ENCODE assay signal across 28 cellular contexts in genomic region chr4:131302108-131302507, GRCh38.
DNase-seq lines count a peak whose midpoint lies in the region; ATAC-seq and TF ChIP-seq lines count a peak whose summit lies in the region.
"Had no signal": no experiment of that assay in that cellular context is flagged by ENCODE, and none has a peak within 500 bp of the region (broad histone marks: within the 10 kb centered on the region; RNA-seq: fewer than 3 reads in every experiment).

No MANE protein-coding gene starts in this region.

- no peaks in the 10 kb centered on the region for H3K27me3 ChIP-seq in body of pancreas
- no peaks in the 10 kb centered on the region for H3K27me3 ChIP-seq in mesendoderm (ENCODE audit: insufficient read depth, low read length, poor library complexity)
- no peaks in the 10 kb centered on the region for H3K27me3 ChIP-seq in left ventricle myocardium inferior (ENCODE audit: low read depth)
- H3K27me3 ChIP-seq: hepatocyte, stomach had no signal

- ATAC-seq in body of pancreas (no peak), HG02642 (IDR thresholded peaks at IDR 0.05; ENCODE audit: poor library complexity, unreplicated experiment) (no peak)
- ATAC-seq: left cardiac atrium, PC-3, psoas muscle had no signal

- no peaks in the 10 kb centered on the region for H3K4me1 Mint-ChIP-seq in activated CD4-positive, alpha-beta memory T cell treated with anti-CD3 and anti-CD28 coated beads, Interleukin-2, amount 10 ng/mL, durations not matched to agents 7 days and 5 days
- H3K4me1 Mint-ChIP-seq: activated naive CD8-positive, alpha-beta T cell treated with anti-CD3 and anti-CD28 coated beads for 36 hours; IgD-negative memory B cell had no signal

- TF ChIP-seq CTCF in body of pancreas (IDR thresholded peaks at IDR 0.05) (peak in 4 of 7 experiments; percentile 22 to 35 (median 30)), left ventricle myocardium inferior (IDR thresholded peaks at IDR 0.05; ENCODE audit: borderline replicate concordance) (no peak)

- no peak overlapping the region for H3K4ac ChIP-seq in mesendoderm (ENCODE audit: low read depth, low read length)

- H3K36me3 Mint-ChIP-seq in activated CD4-positive, alpha-beta memory T cell treated with anti-CD3 and anti-CD28 coated beads, Interleukin-2, amount 10 ng/mL, durations not matched to agents 7 days and 5 days (ENCODE audit: low read depth), result no peaks in the 10 kb centered on the region
- H3K36me3 Mint-ChIP-seq: activated naive CD8-positive, alpha-beta T cell treated with anti-CD3 and anti-CD28 coated beads for 36 hours; IgD-negative memory B cell had no signal

- H2BK120ac ChIP-seq in mesendoderm (ENCODE audit: low read depth, low read length), result no peak overlapping the region

- POLR2A ChIA-PET in activated CD4-positive, alpha-beta memory T cell treated with anti-CD3 and anti-CD28 coated beads, Interleukin-2, amount 10 ng/mL, durations not matched to agents 7 days and 5 days (lab: Charles Lee), result no interaction called here

- H3K4me3 ChIP-seq in body of pancreas, result no peak overlapping the region
- H3K4me3 ChIP-seq in mesendoderm (ENCODE audit: low read length), result no peak overlapping the region
- H3K4me3 ChIP-seq in left ventricle myocardium inferior, result no peak overlapping the region
- H3K4me3 ChIP-seq: HAP-1, hepatocyte, psoas muscle, SK-N-MC, stomach had no signal

- no peak overlapping the region for H4K5ac ChIP-seq in mesendoderm (ENCODE audit: low read length)

- H2BK5ac ChIP-seq in mesendoderm (ENCODE audit: low read length), result no peak overlapping the region

- H3K9me3 ChIP-seq in body of pancreas (no peaks in the 10 kb centered on the region), left ventricle myocardium inferior (replicated peaks) (peaks cover 37% of the 10 kb centered on the region)
- H3K9me3 ChIP-seq: HAP-1, psoas muscle had no signal

- WGBS in body of pancreas, 2 donors, result 50 to 67% methylated on average over 4 of the region's 4 CpGs
- no CpG with 5 or more reads among the region's 4 CpGs for WGBS in mesendoderm (ENCODE audit: extremely low coverage, insufficient coverage, low lambda C conversion rate)

- no peak overlapping the region for H3K9ac ChIP-seq in mesendoderm (ENCODE audit: low read length)

- H3K18ac ChIP-seq in mesendoderm (ENCODE audit: low read length), result no peak overlapping the region

- no peak overlapping the region for H3K27ac Mint-ChIP-seq in activated CD4-positive, alpha-beta memory T cell treated with anti-CD3 and anti-CD28 coated beads, Interleukin-2, amount 10 ng/mL, durations not matched to agents 7 days and 5 days
- H3K27ac Mint-ChIP-seq: activated naive CD8-positive, alpha-beta T cell treated with anti-CD3 and anti-CD28 coated beads for 36 hours; activated T-helper 1 cell treated with anti-CD3 and anti-CD28 coated beads, Interleukin-12 subunit alpha, Interleukin-12 subunit beta, Interleukin-2, Interleukin-4 antibody, amounts not matched to agents 30 ng/mL and 10 ng/mL and 1 ng/mL, durations not matched to agents 14 hours and 24 hours and 36 hours had no signal

- H2AK5ac ChIP-seq in mesendoderm (ENCODE audit: low read length), result no peak overlapping the region

- CTCF ChIA-PET in activated CD4-positive, alpha-beta memory T cell treated with anti-CD3 and anti-CD28 coated beads, Interleukin-2, amount 10 ng/mL, durations not matched to agents 7 days and 5 days (lab: Charles Lee), result no interaction called here

- H4K8ac ChIP-seq in mesendoderm (ENCODE audit: low read depth, low read length), result no peak overlapping the region

- no peak overlapping the region for H3K56ac ChIP-seq in mesendoderm (ENCODE audit: low read length)

- no peaks in the 10 kb centered on the region for H3K4me1 ChIP-seq in body of pancreas
- no peaks in the 10 kb centered on the region for H3K4me1 ChIP-seq in mesendoderm (ENCODE audit: control insufficient read depth, low read depth, low read length)
- H3K4me1 ChIP-seq in left ventricle myocardium inferior, result no peaks in the 10 kb centered on the region
- H3K4me1 ChIP-seq: psoas muscle, stomach had no signal

- H3K36me3 ChIP-seq in body of pancreas (replicated peaks in 1 of 2; ENCODE audit: insufficient read depth in 1 of 2, low read depth in 2 of 2) (no peaks in the 10 kb centered on the region), mesendoderm (ENCODE audit: control insufficient read depth, insufficient read depth, low read length) (no peaks in the 10 kb centered on the region), left ventricle myocardium inferior (no peaks in the 10 kb centered on the region)
- H3K36me3 ChIP-seq: HAP-1, stomach had no signal

- DNase-seq in DMS 273 (lab: John Stamatoyannopoulos, UW; ENCODE audit: unreplicated experiment), result peak; percentile 8
- no peak for DNase-seq in DMS 273 treated with DMSO at 0.1 percent for 48 hours (lab: John Stamatoyannopoulos, UW)
- peak; percentile 12 to 47 for DNase-seq in NCI-H446 (lab: John Stamatoyannopoulos, UW)
- DNase-seq in body of pancreas, result no peak
- DNase-seq in mesendoderm, result peak; percentile 64
- no peak for DNase-seq in left ventricle myocardium inferior
- DNase-seq in activated CD4-positive, alpha-beta memory T cell treated with anti-CD3 and anti-CD28 coated beads, Interleukin-2, amount 10 ng/mL, durations not matched to agents 7 days and 5 days, result no peak
- DNase-seq: activated CD4-positive, alpha-beta T cell treated with anti-CD3 and anti-CD28 coated beads for 1 hour; activated naive CD8-positive, alpha-beta T cell treated with anti-CD3 and anti-CD28 coated beads for 36 hours; AML-193; GF-D8; left cardiac atrium; NCI-H1048; NCI-H2029; NCI-H524; PC-3; psoas muscle; small intestine; stimulated activated CD4-positive, alpha-beta T cell treated with anti-CD3 and anti-CD28 coated beads, Interleukin-4, amount 100 ng/mL, for 24 hours; stomach; T-helper 9 cell had no signal

- intact Hi-C loops in body of pancreas (cut with DNase I), result no loop called here
- intact Hi-C loops in left ventricle myocardium inferior (cut with micrococcal nuclease), result no loop called here

- H3K4me2 ChIP-seq in mesendoderm (ENCODE audit: low read length), result no peak overlapping the region
- H3K4me2 ChIP-seq: hepatocyte had no signal

- no peaks in the 10 kb centered on the region for H3K79me1 ChIP-seq in mesendoderm (ENCODE audit: low read length)

- H3K27me3 Mint-ChIP-seq in activated CD4-positive, alpha-beta memory T cell treated with anti-CD3 and anti-CD28 coated beads, Interleukin-2, amount 10 ng/mL, durations not matched to agents 7 days and 5 days, result no peaks in the 10 kb centered on the region
- H3K27me3 Mint-ChIP-seq: activated naive CD8-positive, alpha-beta T cell treated with anti-CD3 and anti-CD28 coated beads for 36 hours; IgD-negative memory B cell had no signal

- no peak overlapping the region for H3K4me3 Mint-ChIP-seq in activated CD4-positive, alpha-beta memory T cell treated with anti-CD3 and anti-CD28 coated beads, Interleukin-2, amount 10 ng/mL, durations not matched to agents 7 days and 5 days
- H3K4me3 Mint-ChIP-seq: activated naive CD8-positive, alpha-beta T cell treated with anti-CD3 and anti-CD28 coated beads for 36 hours; activated T-helper 1 cell treated with anti-CD3 and anti-CD28 coated beads, Interleukin-12 subunit alpha, Interleukin-12 subunit beta, Interleukin-2, Interleukin-4 antibody, amounts not matched to agents 30 ng/mL and 10 ng/mL and 1 ng/mL, durations not matched to agents 14 hours and 24 hours and 36 hours; IgD-negative memory B cell had no signal

- H2BK15ac ChIP-seq in mesendoderm (replicated peaks; ENCODE audit: low read depth), result no peak overlapping the region

- no peaks in the 10 kb centered on the region for H3K79me2 ChIP-seq in mesendoderm (ENCODE audit: control insufficient read depth, insufficient read depth, low read length)
- H3K79me2 ChIP-seq: hepatocyte had no signal

- TF ChIP-seq POLR2A in body of pancreas (IDR thresholded peaks at IDR 0.05), result no peak

- H3K9me3 Mint-ChIP-seq in activated CD4-positive, alpha-beta memory T cell treated with anti-CD3 and anti-CD28 coated beads, Interleukin-2, amount 10 ng/mL, durations not matched to agents 7 days and 5 days, result peaks cover 4% of the 10 kb centered on the region

- H3K27ac ChIP-seq in body of pancreas (no peak overlapping the region), mesendoderm (ENCODE audit: low read depth, low read length) (no peak overlapping the region), left ventricle myocardium inferior (replicated peaks) (no peak overlapping the region)
- H3K27ac ChIP-seq: 22Rv1, hepatocyte, psoas muscle, SK-N-MC, stomach had no signal

- H3K23ac ChIP-seq in mesendoderm (ENCODE audit: low read length), result no peak overlapping the region

Comparison
In these comparisons a context has a peak if more than half of its experiments do, and no peak if none do; other contexts are left out.
1. DNase-seq: peak in DMS 273 (single experiment), NCI-H446 (2 of 2) and mesendoderm (single experiment); none in DMS 273 treated with DMSO at 0.1 percent for 48 hours (single experiment), body of pancreas (0 of 4), left ventricle myocardium inferior (single experiment) and activated CD4-positive, alpha-beta memory T cell treated with anti-CD3 and anti-CD28 coated beads, Interleukin-2, amount 10 ng/mL, durations not matched to agents 7 days and 5 days (single experiment).